9 cellular contexts compared by ENCODE assay signal in the genomic region with DNA sequence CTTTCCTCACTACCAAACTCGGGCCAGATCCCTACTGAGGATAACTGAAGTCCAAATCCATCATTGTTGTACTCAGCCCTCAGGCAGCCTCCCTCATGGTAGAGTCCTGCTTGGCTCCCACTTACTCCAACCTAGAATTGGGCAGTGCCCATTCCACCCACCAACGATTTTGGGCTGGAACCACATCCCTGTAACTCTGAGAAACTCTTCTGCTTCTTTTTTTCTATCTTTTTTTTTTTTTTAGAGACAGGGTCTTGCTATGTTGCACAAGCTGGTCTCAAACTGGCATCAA. TPM values are rescaled to one million over a fixed set of nuclear protein-coding genes. Genes with fewer than 3 reads are reported as not detected.
DNase-seq lines count a peak whose midpoint lies in the region; ATAC-seq, FAIRE-seq and TF ChIP-seq lines count a peak whose summit lies in the region.
"Had no signal": no experiment of that assay in that cellular context is flagged by ENCODE, and none has a peak within 500 bp of the region (broad histone marks: within the 10 kb centered on the region; RNA-seq: fewer than 3 reads in every experiment).

No MANE protein-coding gene starts in this region.

- H3K36me3 ChIP-seq in GM12878 (ENCODE audit: control insufficient read depth in 2 of 2, insufficient read depth in 2 of 2, low read length in 1 of 2) (peaks cover 13 to 24% of the 10 kb centered on the region in 2 experiments), lung (ENCODE audit: control insufficient read depth in 2 of 2, insufficient read depth in 2 of 2, low read length in 2 of 2) (peaks cover 15 to 34% of the 10 kb centered on the region in 2 donors)

- DNase-seq in activated naive CD4-positive, alpha-beta T cell treated with anti-CD3 and anti-CD28 coated beads, Interleukin-2, amount 10 ng/mL, durations not matched to agents 7 days and 5 days: no peak
- no peak for DNase-seq in activated naive CD4-positive, alpha-beta T cell (lab: John Stamatoyannopoulos, UW)
- DNase-seq in GM12878 (ENCODE audit: low read depth, low spot score) (no peak), lung (ENCODE audit: low spot score) (no peak), type B pancreatic cell (ENCODE audit: extremely low spot score, unreplicated experiment) (no peak), RPMI8226 (no peak), Ammon's horn (ENCODE audit: low spot score) (no peak)

- whole genome bisulfite sequencing in GM12878 (ENCODE audit: insufficient coverage, insufficient replicate concordance, low lambda C conversion rate, missing lambda C conversion rate): 0% methylated on average over 2 of the region's 2 CpGs
- 10 to 14% methylated on average over 2 of the region's 2 CpGs for WGBS in lung, 2 donors

- peak overlapping the region; percentile 83 for H3K4me3 Mint-ChIP-seq in activated naive CD4-positive, alpha-beta T cell treated with anti-CD3 and anti-CD28 coated beads, Interleukin-2, amount 10 ng/mL, durations not matched to agents 7 days and 5 days
- peak overlapping the region; percentile 86 for H3K4me3 Mint-ChIP-seq in type B pancreatic cell

- intact Hi-C loops in GM12878 (cut with micrococcal nuclease; ENCODE audit: unreplicated experiment): loop anchor here (10.0 kb wide), 3 partner anchors 77 to 273 kb away; a partner anchor contains a TSS

- peak overlapping the region; percentile 83 for H3K27ac ChIP-seq in GM12878 (ENCODE audit: control insufficient read depth, insufficient read depth)
- peak overlapping the region; percentile 85 to 98 for H3K27ac ChIP-seq in lung (ENCODE audit: low read depth in 1 of 2, low read length in 1 of 2)

- H3K27me3 Mint-ChIP-seq in activated naive CD4-positive, alpha-beta T cell treated with anti-CD3 and anti-CD28 coated beads, Interleukin-2, amount 10 ng/mL, durations not matched to agents 7 days and 5 days: peaks cover 6% of the 10 kb centered on the region
- no peaks in the 10 kb centered on the region for H3K27me3 Mint-ChIP-seq in type B pancreatic cell

- in situ Hi-C loops in GM12878 (cut with MboI): loop anchor here (25.0 kb wide), 1 partner anchor 1235 kb away; no protein-coding TSS in a partner anchor

- BruUV-seq in GM12878 (replicated peaks; lab: Mats Ljungman, UMichigan): no TSS peak

- no peaks in the 10 kb centered on the region for H3K9me3 Mint-ChIP-seq in activated naive CD4-positive, alpha-beta T cell treated with anti-CD3 and anti-CD28 coated beads, Interleukin-2, amount 10 ng/mL, durations not matched to agents 7 days and 5 days
- H3K9me3 Mint-ChIP-seq in type B pancreatic cell: no peaks in the 10 kb centered on the region

- CTCF ChIA-PET in activated naive CD4-positive, alpha-beta T cell treated with anti-CD3 and anti-CD28 coated beads, Interleukin-2, amount 10 ng/mL, durations not matched to agents 7 days and 5 days (lab: Charles Lee): interaction anchor here (0.7 to 3.2 kb wide), 3 partner anchors 41 to 1485 kb away, joined by 3 to 22 read pairs (median 4); no protein-coding TSS in a partner anchor
- CTCF ChIA-PET in GM12878 (lab: Yijun Ruan, JAX): interaction anchor here (0.7 to 1.3 kb wide), 4 partner anchors 20 to 245 kb away, joined by 3 to 4 read pairs (median 3); a partner anchor contains a TSS

- ATAC-seq in GM12878 (no peak), lung (ENCODE audit: insufficient read depth, low FRiP score) (no peak), HG03521 (IDR thresholded peaks at IDR 0.05; ENCODE audit: unreplicated experiment) (no peak)

- no peak for TF ChIP-seq POLR2A in GM12878 (IDR thresholded peaks at IDR 0.05; ENCODE audit: low read depth, low read length)

- SMC1A ChIA-PET in GM12878 (lab: Charles Lee; ENCODE audit: uncharacterized antibody, unreplicated experiment): interaction anchor here (0.6 to 1.1 kb wide), 2 partner anchors 46 to 65 kb away, joined by 3 read pairs; no protein-coding TSS in a partner anchor

- TF ChIP-seq CTCF in GM12878 (IDR thresholded peaks at IDR 0.05 in 2 of 3, conservative IDR thresholded peaks at IDR 0.05 in 1 of 3; ENCODE audit: control insufficient read depth in 2 of 3, extremely low read depth in 1 of 3, insufficient read depth in 1 of 3, low read depth in 3 of 3, low read length in 3 of 3) (no peak), lung (IDR thresholded peaks at IDR 0.05; ENCODE audit: control extremely low read depth, extremely low read depth) (no peak), type B pancreatic cell (conservative IDR thresholded peaks at IDR 0.05) (no peak)

- POLR2A ChIA-PET in GM12878 (lab: Charles Lee): interaction anchor here (0.6 to 0.7 kb wide), 2 partner anchors 32 to 38 kb away, joined by 3 read pairs; no protein-coding TSS in a partner anchor

- peak overlapping the region; percentile 95 for H3K4me2 ChIP-seq in GM12878 (ENCODE audit: control insufficient read depth, insufficient read depth)

- peak overlapping the region; percentile 55 for H2AFZ ChIP-seq in GM12878 (ENCODE audit: control insufficient read depth, low read depth, low read length)

- peak overlapping the region; percentile 100 for H3K4me3 ChIP-seq in GM12878
- peak overlapping the region; percentile 66 for H3K4me3 ChIP-seq in lung

- H4K20me1 ChIP-seq in GM12878 (ENCODE audit: control insufficient read depth, insufficient read depth): no peaks in the 10 kb centered on the region

- peaks cover 15% of the 10 kb centered on the region for H3K4me1 ChIP-seq in GM12878 (ENCODE audit: control insufficient read depth, insufficient read depth, low read length)
- H3K4me1 ChIP-seq in lung (ENCODE audit: control insufficient read depth in 2 of 2, insufficient read depth in 2 of 2, low read length in 2 of 2): peaks cover 0 to 10% of the 10 kb centered on the region in 2 donors

- H3K9me3 ChIP-seq in GM12878 (replicated peaks; ENCODE audit: control insufficient read depth, insufficient read depth, low read length) (no peaks in the 10 kb centered on the region), lung (ENCODE audit: control insufficient read depth in 2 of 2, insufficient read depth in 1 of 2, low read length in 1 of 2) (no peaks in the 10 kb centered on the region)

- TF ChIP-seq RAD21 in GM12878 (IDR thresholded peaks at IDR 0.05; ENCODE audit: insufficient read depth, low read depth, low read length): no peak

- H3K36me3 Mint-ChIP-seq in activated naive CD4-positive, alpha-beta T cell treated with anti-CD3 and anti-CD28 coated beads, Interleukin-2, amount 10 ng/mL, durations not matched to agents 7 days and 5 days: peaks cover 39% of the 10 kb centered on the region
- peaks cover 3% of the 10 kb centered on the region for H3K36me3 Mint-ChIP-seq in type B pancreatic cell

- H3K27me3 ChIP-seq in GM12878 (replicated peaks in 1 of 2; ENCODE audit: control insufficient read depth in 2 of 2, insufficient read depth in 2 of 2, low read length in 1 of 2) (no peaks in the 10 kb centered on the region), lung (ENCODE audit: control insufficient read depth, insufficient read depth) (no peaks in the 10 kb centered on the region)

- no peak for TF ChIP-seq EP300 in GM12878 (IDR thresholded peaks at IDR 0.05; ENCODE audit: borderline replicate concordance in 1 of 2, control insufficient read depth in 1 of 2, low read depth in 2 of 2, low read length in 2 of 2)

- H3K9ac ChIP-seq in GM12878 (ENCODE audit: control insufficient read depth, insufficient read depth, low read length): peak overlapping the region; percentile 86

- RAD21 ChIA-PET in GM12878 (lab: Charles Lee; ENCODE audit: unreplicated experiment): no interaction called here

- peaks cover 49% of the 10 kb centered on the region for H3K4me1 Mint-ChIP-seq in activated naive CD4-positive, alpha-beta T cell treated with anti-CD3 and anti-CD28 coated beads, Interleukin-2, amount 10 ng/mL, durations not matched to agents 7 days and 5 days
- H3K4me1 Mint-ChIP-seq in type B pancreatic cell (ENCODE audit: unreplicated experiment): peaks cover 11% of the 10 kb centered on the region

- H3K79me2 ChIP-seq in GM12878 (ENCODE audit: control insufficient read depth, insufficient read depth, low read length): peaks cover 21% of the 10 kb centered on the region

- FAIRE-seq in GM12878 (lab: Jason Lieb, UNC): no peak
- FAIRE-seq: G401.6 had no signal

- H3K27ac Mint-ChIP-seq in activated naive CD4-positive, alpha-beta T cell treated with anti-CD3 and anti-CD28 coated beads, Interleukin-2, amount 10 ng/mL, durations not matched to agents 7 days and 5 days: peak overlapping the region; percentile 86
- peak overlapping the region; percentile 72 for H3K27ac Mint-ChIP-seq in type B pancreatic cell

RNA-seq across cellular contexts. Expression of a gene that starts 1.2 kb away (rescaled TPM):
- 26.8 and 27.4 TPM in 2 replicates for total RNA-seq in GM12878 (2013; cell fraction: nucleolus; rRNA removed)
- total RNA-seq in GM12878 (2014; rRNA removed) (16.3 and 18.8 TPM in 2 replicates), GM12878 (2014; rRNA removed; fragmentation: Illumina TruSeq; extraction: Trizol) (8.4 and 9.4 TPM in 2 replicates), GM12878 (2021) (58.5 and 66.8 TPM in 2 replicates), lung (10 to 100 TPM; 16.0 to 60.3 TPM), type B pancreatic cell (ENCODE audit: low replicate concordance) (41.1 and 45.0 TPM in 2 replicates)
- polyA plus RNA-seq in GM12878 (2011; ENCODE audit: low read depth): 15.9 TPM
- polyA plus RNA-seq in GM12878 (2011; rRNA removed) (8.7 and 12.3 TPM in 2 replicates), GM12878 (2014; fragmentation: Illumina TruSeq; extraction: Trizol) (15.6 and 19.5 TPM in 2 replicates), GM12878 (2014; fragmentation: Nextera tagmentation; extraction: Ambion mirVana) (1 to 10 TPM; 2.5 to 8.7 TPM), GM12878 (2014; rRNA removed) (41.3 and 43.5 TPM in 2 replicates), GM12878 (2016; fragmentation: Nextera tagmentation; extraction: Ambion mirVana) (10 to 100 TPM; 28.9 to 31.9 TPM), lung (10 to 100 TPM; 44.7 to 63.2 TPM)
- polyA plus RNA-seq in GM12878 (2011; cell fraction: cytosol; rRNA removed): 11.7 and 12.4 TPM in 2 replicates
- polyA plus RNA-seq in GM12878 (2011; cell fraction: nucleus; rRNA removed): 72.9 and 93.5 TPM in 2 replicates
- polyA plus RNA-seq in GM12878 (2012): 37.7 and 38.0 TPM in 2 replicates
- 6.6 and 7.9 TPM in 2 replicates for polyA minus RNA-seq in GM12878 (2011; rRNA and poly(A)+ RNA removed)
- 9.4 and 10.1 TPM in 2 replicates for polyA minus RNA-seq in GM12878 (2011; cell fraction: cytosol; rRNA and poly(A)+ RNA removed)
- 23.7 and 35.2 TPM in 2 replicates for polyA minus RNA-seq in GM12878 (2011; cell fraction: nucleus; rRNA and poly(A)+ RNA removed)

RNA-seq across cellular contexts. Expression of a gene that starts 6.3 kb away (rescaled TPM):
- 116 and 142 TPM in 2 replicates for total RNA-seq in GM12878 (2013; cell fraction: nucleolus; rRNA removed)
- total RNA-seq in GM12878 (2014; rRNA removed) (19.0 and 23.7 TPM in 2 replicates), GM12878 (2014; rRNA removed; fragmentation: Illumina TruSeq; extraction: Trizol) (13.5 and 15.7 TPM in 2 replicates), GM12878 (2021) (82.5 and 87.6 TPM in 2 replicates), lung (10 to 100 TPM; 32.1 to 80.8 TPM), type B pancreatic cell (ENCODE audit: low replicate concordance) (77.3 and 78.2 TPM in 2 replicates)
- polyA plus RNA-seq in GM12878 (2011; ENCODE audit: low read depth): 30.6 TPM
- polyA plus RNA-seq in GM12878 (2011; rRNA removed) (8.1 and 13.6 TPM in 2 replicates), GM12878 (2014; fragmentation: Illumina TruSeq; extraction: Trizol) (17.0 and 28.4 TPM in 2 replicates), GM12878 (2014; fragmentation: Nextera tagmentation; extraction: Ambion mirVana) (under 1 TPM; 0.45 to 0.95 TPM), GM12878 (2014; rRNA removed) (41.1 and 52.4 TPM in 2 replicates), GM12878 (2016; fragmentation: Nextera tagmentation; extraction: Ambion mirVana) (1 to 10 TPM; 5.9 to 6.7 TPM), lung (10 to 100 TPM; 55.4 to 55.7 TPM)
- polyA plus RNA-seq in GM12878 (2011; cell fraction: cytosol; rRNA removed): 12.3 and 14.0 TPM in 2 replicates
- polyA plus RNA-seq in GM12878 (2011; cell fraction: nucleus; rRNA removed): 184 and 210 TPM in 2 replicates
- polyA plus RNA-seq in GM12878 (2012): 44.9 and 56.9 TPM in 2 replicates
- polyA minus RNA-seq in GM12878 (2011; rRNA and poly(A)+ RNA removed): 17.2 and 38.3 TPM in 2 replicates
- polyA minus RNA-seq in GM12878 (2011; cell fraction: cytosol; rRNA and poly(A)+ RNA removed): 19.2 and 24.1 TPM in 2 replicates
- polyA minus RNA-seq in GM12878 (2011; cell fraction: nucleus; rRNA and poly(A)+ RNA removed): 70.4 and 98.9 TPM in 2 replicates

RNA-seq across cellular contexts. Expression of a gene that starts 41.8 kb away (rescaled TPM):
- total RNA-seq in GM12878 (2013; cell fraction: nucleolus; rRNA removed): 8.7 and 9.3 TPM in 2 replicates
- total RNA-seq in GM12878 (2014; rRNA removed) (10.7 and 11.5 TPM in 2 replicates), GM12878 (2014; rRNA removed; fragmentation: Illumina TruSeq; extraction: Trizol) (6.8 and 7.0 TPM in 2 replicates), GM12878 (2021) (12.4 and 13.2 TPM in 2 replicates), lung (1 to 10 TPM; 4.4 to 9.5 TPM), type B pancreatic cell (ENCODE audit: low replicate concordance) (8.1 and 14.9 TPM in 2 replicates)
- 3.3 TPM for polyA plus RNA-seq in GM12878 (2011; ENCODE audit: low read depth)
- polyA plus RNA-seq in GM12878 (2011; rRNA removed) (6.4 and 7.6 TPM in 2 replicates), GM12878 (2014; fragmentation: Illumina TruSeq; extraction: Trizol) (7.2 and 8.2 TPM in 2 replicates), GM12878 (2014; fragmentation: Nextera tagmentation; extraction: Ambion mirVana) (1 to 10 TPM; 4.7 to 6.3 TPM), GM12878 (2014; rRNA removed) (9.1 and 9.5 TPM in 2 replicates), GM12878 (2016; fragmentation: Nextera tagmentation; extraction: Ambion mirVana) (1 to 10 TPM; 8.8 to 9.9 TPM), lung (1 to 10 TPM; 3.0 to 5.1 TPM)
- polyA plus RNA-seq in GM12878 (2011; cell fraction: cytosol; rRNA removed): 8.6 and 10.9 TPM in 2 replicates
- polyA plus RNA-seq in GM12878 (2011; cell fraction: nucleus; rRNA removed): 10.5 and 15.1 TPM in 2 replicates
- polyA plus RNA-seq in GM12878 (2012): 4.9 and 5.7 TPM in 2 replicates
- 7.9 and 15.4 TPM in 2 replicates for polyA minus RNA-seq in GM12878 (2011; rRNA and poly(A)+ RNA removed)
- polyA minus RNA-seq in GM12878 (2011; cell fraction: cytosol; rRNA and poly(A)+ RNA removed): 4.7 and 6.8 TPM in 2 replicates
- 5.2 and 10.3 TPM in 2 replicates for polyA minus RNA-seq in GM12878 (2011; cell fraction: nucleus; rRNA and poly(A)+ RNA removed)

RNA-seq across cellular contexts. Expression of a gene that starts 47.0 kb away (rescaled TPM):
- total RNA-seq in GM12878 (2013; cell fraction: nucleolus; rRNA removed): 32.7 and 35.5 TPM in 2 replicates
- total RNA-seq in GM12878 (2014; rRNA removed): 12.0 and 12.8 TPM in 2 replicates
- total RNA-seq in GM12878 (2014; rRNA removed; fragmentation: Illumina TruSeq; extraction: Trizol): 3.3 and 4.0 TPM in 2 replicates
- total RNA-seq in GM12878 (2021): 48.1 and 58.4 TPM in 2 replicates
- 6.8 TPM for polyA plus RNA-seq in GM12878 (2011; ENCODE audit: low read depth)
- polyA plus RNA-seq in GM12878 (2011; rRNA removed): 1.7 and 2.6 TPM in 2 replicates
- polyA plus RNA-seq in GM12878 (2011; cell fraction: cytosol; rRNA removed): 2.0 and 2.9 TPM in 2 replicates
- polyA plus RNA-seq in GM12878 (2011; cell fraction: nucleus; rRNA removed): 20.1 and 27.5 TPM in 2 replicates
- 12.1 and 17.7 TPM in 2 replicates for polyA plus RNA-seq in GM12878 (2012)
- polyA plus RNA-seq in GM12878 (2014; fragmentation: Illumina TruSeq; extraction: Trizol): 7.1 and 11.2 TPM in 2 replicates
- polyA plus RNA-seq in GM12878 (2014; fragmentation: Nextera tagmentation; extraction: Ambion mirVana): under 1 TPM; 0.24 to 0.31 TPM
- polyA plus RNA-seq in GM12878 (2014; rRNA removed): 12.5 and 22.3 TPM in 2 replicates
- 10 to 100 TPM; 35.7 to 45.8 TPM for polyA plus RNA-seq in GM12878 (2016; fragmentation: Nextera tagmentation; extraction: Ambion mirVana)
- 10.6 TPM in 2 replicates for polyA minus RNA-seq in GM12878 (2011; rRNA and poly(A)+ RNA removed)
- polyA minus RNA-seq in GM12878 (2011; cell fraction: cytosol; rRNA and poly(A)+ RNA removed): 14.4 and 16.1 TPM in 2 replicates
- polyA minus RNA-seq in GM12878 (2011; cell fraction: nucleus; rRNA and poly(A)+ RNA removed): 12.8 and 23.9 TPM in 2 replicates
- total RNA-seq in lung: 10 to 100 TPM; 45.9 to 61.0 TPM
- polyA plus RNA-seq in lung: 10 to 100 TPM; 13.4 to 16.7 TPM
- total RNA-seq in type B pancreatic cell (ENCODE audit: low replicate concordance): 62.8 and 73.5 TPM in 2 replicates
